Comparison of ENCODE assay signal across 21 cellular contexts in genomic region chr7:34337163-34337562, GRCh38.
DNase-seq lines count a peak whose midpoint lies in the region; ATAC-seq, FAIRE-seq and TF ChIP-seq lines count a peak whose summit lies in the region.
"Had no signal": no experiment of that assay in that cellular context is flagged by ENCODE, and none has a peak within 500 bp of the region (broad histone marks: within the 10 kb centered on the region; RNA-seq: fewer than 3 reads in every experiment).

No MANE protein-coding gene starts in this region.

- H3K9me3 ChIP-seq in mammary epithelial cell (replicated peaks; ENCODE audit: insufficient read depth, low read length), result no peaks in the 10 kb centered on the region

- H3K4me3 Mint-ChIP-seq in nephron progenitor cell, result no peak overlapping the region
- H3K4me3 Mint-ChIP-seq: B cell; CD4-positive, alpha-beta T cell had no signal

- dilution Hi-C loops in mammary epithelial cell (cut with HindIII; ENCODE audit: low sequenced_read_pairs), result no loop called here

- no peak overlapping the region for H3K27ac ChIP-seq in mammary epithelial cell (ENCODE audit: insufficient read depth, low read depth, low read length)

- TF ChIP-seq CTCF in mammary epithelial cell (conservative IDR thresholded peaks at IDR 0.05 in 1 of 2, IDR thresholded peaks at IDR 0.05 in 1 of 2; ENCODE audit: extremely low read depth in 1 of 2, insufficient read depth in 1 of 2, low read depth in 1 of 2, low read length in 2 of 2) (no peak), nephron progenitor cell (IDR thresholded peaks at IDR 0.05) (no peak)

- no peak for TF ChIP-seq POLR2A in H54 (IDR thresholded peaks at IDR 0.05; ENCODE audit: low read depth, low read length)
- TF ChIP-seq POLR2A in GM18505 (IDR thresholded peaks at IDR 0.05; ENCODE audit: borderline replicate concordance, extremely low read depth, insufficient read depth, insufficient read length), result no peak

- no peaks in the 10 kb centered on the region for H4K20me1 ChIP-seq in mammary epithelial cell (ENCODE audit: insufficient read depth, low read length)

- H3K79me2 ChIP-seq in mammary epithelial cell (ENCODE audit: insufficient read depth, low read length), result no peaks in the 10 kb centered on the region

- peaks cover 13% of the 10 kb centered on the region for H3K4me1 Mint-ChIP-seq in nephron progenitor cell
- H3K4me1 Mint-ChIP-seq: B cell had no signal

- DNase-seq in H54 (ENCODE audit: insufficient read length, low spot score), result no peak
- DNase-seq in NCI-H226, result peak; percentile 51
- DNase-seq in mammary epithelial cell, result peak; percentile 22
- no peak for DNase-seq in nephron progenitor cell
- DNase-seq in NCI-H146 treated with DMSO at 0.1 percent for 48 hours (lab: John Stamatoyannopoulos, UW; ENCODE audit: unreplicated experiment), result no peak
- no peak for DNase-seq in hepatic stellate cell (ENCODE audit: low spot score)
- DNase-seq: C1 segment of cervical spinal cord; CD4-positive, alpha-beta T cell; DMS153; DMS79 treated with DMSO at 0.1 percent for 48 hours; EL; GDM1 had no signal

- ATAC-seq in GM18505 (IDR thresholded peaks at IDR 0.05; ENCODE audit: unreplicated experiment), result no peak
- ATAC-seq: HCT116, HepG2 had no signal

- 21% methylated on average over 1 of the region's 1 CpG for WGBS in mammary epithelial cell (ENCODE audit: low coverage, missing lambda C conversion rate)

- H3K9me3 Mint-ChIP-seq in nephron progenitor cell, result peaks cover 28% of the 10 kb centered on the region

- peak; percentile 6 for FAIRE-seq in H54 (lab: Jason Lieb, UNC)
- FAIRE-seq: A204.1, GM12892, GM19239, H1, HepG2, HTR-8/SVneo had no signal

- no peak overlapping the region for H3K4me2 ChIP-seq in mammary epithelial cell (ENCODE audit: insufficient read depth, low read depth, low read length)

- H2AFZ ChIP-seq in mammary epithelial cell (ENCODE audit: low read depth, low read length), result no peak overlapping the region

- H3K27me3 Mint-ChIP-seq in nephron progenitor cell (ENCODE audit: low read depth, poor library complexity), result no peaks in the 10 kb centered on the region
- H3K27me3 Mint-ChIP-seq: B cell; CD4-positive, alpha-beta T cell had no signal

- no peak overlapping the region for H3K4me3 ChIP-seq in mammary epithelial cell (replicated peaks in 1 of 3; ENCODE audit: insufficient read depth in 1 of 3, low read depth in 2 of 3, low read length in 3 of 3)

- peak overlapping the region; percentile 30 for H3K27ac Mint-ChIP-seq in nephron progenitor cell
- H3K27ac Mint-ChIP-seq: B cell; CD4-positive, alpha-beta T cell had no signal

- BruUV-seq in mammary epithelial cell (replicated peaks; lab: Mats Ljungman, UMichigan), result no TSS peak

- in situ Hi-C loops in mammary epithelial cell (cut with MboI; ENCODE audit: low sequenced_read_pairs in 2 of 2), result no loop called here

- no peaks in the 10 kb centered on the region for H3K36me3 ChIP-seq in mammary epithelial cell (ENCODE audit: insufficient read depth, low read length)

- H3K36me3 Mint-ChIP-seq in nephron progenitor cell (ENCODE audit: low read depth), result peaks cover 5% of the 10 kb centered on the region

- intact Hi-C loops in mammary epithelial cell (cut with micrococcal nuclease), result no loop called here

- CTCF ChIA-PET in mammary epithelial cell (lab: Charles Lee; ENCODE audit: low non-redundant PET), result no interaction called here

- no peak overlapping the region for H3K9ac ChIP-seq in mammary epithelial cell (ENCODE audit: insufficient read depth, low read length)

- H3K4me1 ChIP-seq in mammary epithelial cell (ENCODE audit: insufficient read depth, low read length), result peaks cover 33% of the 10 kb centered on the region

- H3K27me3 ChIP-seq in mammary epithelial cell (ENCODE audit: insufficient read depth, low read length), result no peaks in the 10 kb centered on the region

Comparison
In these comparisons a context has a peak if more than half of its experiments do, and no peak if none do; other contexts are left out.
1. DNase-seq: peak in NCI-H226 (single experiment) and mammary epithelial cell (single experiment); none in H54 (single experiment), nephron progenitor cell (single experiment), NCI-H146 treated with DMSO at 0.1 percent for 48 hours (single experiment) and hepatic stellate cell (single experiment).